Comparison of ENCODE assay signal across 29 cellular contexts in the genomic region with DNA sequence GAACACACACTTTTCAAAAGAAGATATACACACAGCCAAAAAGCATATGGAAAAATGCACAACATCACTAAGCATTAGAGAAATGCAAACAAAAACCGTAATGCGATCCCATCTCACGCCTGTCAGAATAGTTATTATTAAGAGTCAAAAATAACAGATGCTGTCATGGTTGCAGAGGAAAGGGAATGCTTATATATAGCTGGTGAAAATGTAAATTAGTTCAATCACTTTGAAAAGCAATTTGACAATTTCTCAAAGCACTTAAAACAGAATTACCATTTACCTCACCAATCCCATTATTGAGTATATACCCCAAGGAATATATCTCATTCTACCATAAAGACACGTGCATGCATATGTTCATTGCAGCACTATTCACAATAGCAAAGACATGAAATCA.
"Had no signal": no experiment of that assay in that cellular context is flagged by ENCODE, and none has a peak within 500 bp of the region (broad histone marks: within the 10 kb centered on the region; RNA-seq: fewer than 3 reads in every experiment).

No MANE protein-coding gene starts in this region.

- H3K9me3 ChIP-seq: adrenal gland, body of pancreas, breast epithelium had no signal

- DNase-seq: activated B cell treated with CpG ODN at 0.5 μM for 24 hours; activated CD4-positive, alpha-beta memory T cell treated with anti-CD3 and anti-CD28 coated beads for 36 hours; activated CD4-positive, alpha-beta T cell treated with anti-CD3 and anti-CD28 coated beads for 4 hours; activated CD4-positive, alpha-beta T cell treated with anti-CD3 and anti-CD28 coated beads, Interleukin-2, amount 10 ng/mL, durations not matched to agents 24 days and 14 days; activated CD4-positive, alpha-beta T cell treated with anti-CD3 and anti-CD28 coated beads, Interleukin-2, amount 50 U/mL, for 1 hour; activated CD4-positive, alpha-beta T cell treated with anti-CD3 and anti-CD28 coated beads, Interleukin-2, amount 50 U/mL, for 4 hours; activated CD4-positive, CD25-positive, alpha-beta regulatory T cell treated with anti-CD3 and anti-CD28 coated beads, Interleukin-2, amount 50 U/mL, for 72 hours; activated CD8-positive, alpha-beta memory T cell treated with anti-CD3 and anti-CD28 coated beads, Interleukin-2, amount 50 U/mL, for 4 hours; activated CD8-positive, alpha-beta T cell treated with anti-CD3 and anti-CD28 coated beads for 36 hours; activated effector memory CD4-positive, alpha-beta T cell treated with anti-CD3 and anti-CD28 coated beads, Interleukin-2, amount 50 U/mL, for 16 hours; activated gamma-delta T cell treated with Interleukin-2 at 50 U/mL for 16 hours; activated naive CD4-positive, alpha-beta T cell; activated naive CD4-positive, alpha-beta T cell treated with anti-CD3 and anti-CD28 coated beads for 36 hours; activated naive CD4-positive, alpha-beta T cell treated with anti-CD3 and anti-CD28 coated beads, Interleukin-2, amount 50 U/mL, for 16 hours; activated naive CD8-positive, alpha-beta T cell treated with anti-CD3 and anti-CD28 coated beads for 36 hours; activated T-cell treated with anti-CD3 and anti-CD28 coated beads for 4 hours; activated T-cell treated with anti-CD3 and anti-CD28 coated beads, Interleukin-2, amount 50 U/mL, for 1 hour; activated T-cell treated with anti-CD3 and anti-CD28 coated beads, Interleukin-2, amount 50 U/mL, for 4 hours; activated T-cell treated with anti-CD3 and anti-CD28 coated beads, Interleukin-2, amount 50 U/mL, for 72 hours; adrenal gland; amniotic stem cell; aorta; body of pancreas; brain microvascular endothelial cell; central memory CD4-positive, alpha-beta T cell; T-helper 17 cell; T1000 had no signal

- H3K4me3 ChIP-seq: adrenal gland, body of pancreas, breast epithelium had no signal

- H3K36me3 ChIP-seq: adrenal gland, brain microvascular endothelial cell, breast epithelium had no signal

- H3K27ac ChIP-seq: adrenal gland, body of pancreas, brain microvascular endothelial cell, breast epithelium, VCaP had no signal

- H3K4me1 ChIP-seq: adrenal gland, body of pancreas, breast epithelium had no signal

- H3K27me3 ChIP-seq: adrenal gland, body of pancreas, brain microvascular endothelial cell, breast epithelium had no signal
